Comparison of ENCODE assay signal across 26 cellular contexts in the genomic region with DNA sequence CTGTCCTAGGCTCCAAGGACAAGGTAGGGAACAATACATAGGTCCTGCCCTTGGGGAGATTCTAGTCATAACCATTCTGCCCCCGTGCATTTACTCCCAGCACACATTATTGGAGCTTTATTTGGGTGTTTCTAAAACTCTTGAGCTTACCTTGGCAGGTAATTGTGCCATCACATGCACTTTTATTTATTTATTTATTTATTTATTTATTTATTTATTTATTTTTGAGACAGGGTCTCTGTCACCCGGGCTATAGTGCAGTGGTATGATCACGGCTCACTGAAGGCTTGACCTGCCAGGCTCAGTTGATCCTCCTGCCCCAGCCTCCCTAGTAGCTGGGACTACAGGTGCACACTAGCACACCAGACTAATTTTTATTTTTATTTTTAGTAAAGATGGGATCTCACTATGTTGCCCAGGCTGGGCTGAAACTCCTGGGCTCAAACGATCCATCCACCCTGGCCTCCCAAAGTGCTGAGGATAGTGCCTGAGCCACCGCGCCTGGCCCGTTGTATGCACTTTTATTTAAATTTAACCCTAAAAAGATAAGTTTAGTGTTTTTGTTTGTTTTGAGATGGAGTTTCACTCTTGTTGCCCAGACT. TPM values are rescaled to one million over a fixed set of nuclear protein-coding genes. Genes with fewer than 3 reads are reported as not detected.
"Had no signal": no experiment of that assay in that cellular context is flagged by ENCODE, and none has a peak within 500 bp of the region (broad histone marks: within the 10 kb centered on the region; RNA-seq: fewer than 3 reads in every experiment).

No MANE protein-coding gene starts in this region.

- H3K27ac ChIP-seq: body of pancreas, epithelial cell of prostate, hepatocyte, left ventricle myocardium inferior, vagina had no signal

- H3K27me3 ChIP-seq: body of pancreas, hepatocyte, vagina had no signal

- H3K27ac Mint-ChIP-seq: stimulated activated effector memory CD8-positive, alpha-beta T cell treated with anti-CD3 and anti-CD28 coated beads, Interleukin-12 subunit alpha, Interleukin-12 subunit beta, amount 100 ng/mL, for 72 hours; type B pancreatic cell had no signal

- H3K27me3 Mint-ChIP-seq: activated naive CD8-positive, alpha-beta T cell; stimulated activated naive CD8-positive, alpha-beta T cell treated with anti-CD3 and anti-CD28 coated beads, Interleukin-15, Interleukin-2, amounts not matched to agents 100 ng/mL and 50 ng/mL, for 24 hours; type B pancreatic cell had no signal

- H3K4me2 ChIP-seq: hepatocyte had no signal

- H3K36me3 ChIP-seq: vagina had no signal

- H3K79me2 ChIP-seq: hepatocyte had no signal

- H3K4me3 ChIP-seq: body of pancreas, hepatocyte, left ventricle myocardium inferior, lung, vagina had no signal

- H3K9me3 Mint-ChIP-seq: nephron; stimulated activated effector memory CD8-positive, alpha-beta T cell treated with anti-CD3 and anti-CD28 coated beads, Interleukin-12 subunit alpha, Interleukin-12 subunit beta, amount 100 ng/mL, for 72 hours; stimulated activated naive CD8-positive, alpha-beta T cell treated with anti-CD3 and anti-CD28 coated beads, Interleukin-15, Interleukin-2, amounts not matched to agents 100 ng/mL and 50 ng/mL, for 24 hours; type B pancreatic cell had no signal

- H3K4me3 Mint-ChIP-seq: activated naive CD8-positive, alpha-beta T cell; stimulated activated effector memory CD8-positive, alpha-beta T cell treated with anti-CD3 and anti-CD28 coated beads, Interleukin-12 subunit alpha, Interleukin-12 subunit beta, amount 100 ng/mL, for 72 hours; stimulated activated naive CD8-positive, alpha-beta T cell treated with anti-CD3 and anti-CD28 coated beads, Interleukin-15, Interleukin-2, amounts not matched to agents 100 ng/mL and 50 ng/mL, for 24 hours; type B pancreatic cell had no signal

- FAIRE-seq: colon, endometrium, frontal cortex, small intestine had no signal

- H3K9me3 ChIP-seq: body of pancreas, left ventricle myocardium inferior, vagina had no signal

- ATAC-seq: body of pancreas; sciatic nerve; stimulated activated effector memory CD8-positive, alpha-beta T cell treated with anti-CD3 and anti-CD28 coated beads, Interleukin-12 subunit alpha, Interleukin-12 subunit beta, amount 100 ng/mL, for 72 hours had no signal

- H3K4me1 ChIP-seq: body of pancreas, vagina had no signal

- DNase-seq: activated CD4-positive, alpha-beta T cell treated with anti-CD3 and anti-CD28 coated beads for 4 hours; activated CD4-positive, alpha-beta T cell treated with anti-CD3 and anti-CD28 coated beads, Interleukin-2, amount 50 U/mL, for 4 hours; activated effector memory CD4-positive, alpha-beta T cell treated with Interleukin-2 at 50 U/mL for 16 hours; activated naive CD4-positive, alpha-beta T cell treated with Interleukin-2 at 50 U/mL for 16 hours; activated T-cell treated with anti-CD3 and anti-CD28 coated beads for 4 hours; body of pancreas; dermis blood vessel endothelial cell; effector CD8-positive, alpha-beta T cell; islet precursor cell; left ventricle myocardium inferior; mesendoderm; small intestine; stimulated activated CD4-positive, alpha-beta T cell treated with anti-CD3 and anti-CD28 coated beads, Interleukin-4, amount 100 ng/mL, for 24 hours had no signal

- H2AFZ ChIP-seq: hepatocyte had no signal

RNA-seq across cellular contexts. Expression of a gene that starts 9.2 kb away (rescaled TPM):
- total RNA-seq: left ventricle myocardium inferior had no signal
